1 cellular context compared by ENCODE assay signal in genomic region chr2:153872311-153873061, GRCh38.
TF ChIP-seq lines count a peak whose summit lies in the region.

No MANE protein-coding gene starts in this region.

TF ChIP-seq in SK-N-SH, 30 proteins besides CTCF, POLR2A, EP300 and RAD21 (continued from another document):
- TF ChIP-seq ZBTB33 (IDR thresholded peaks at IDR 0.05; ENCODE audit: borderline replicate concordance, low read depth) (no peak), REST (IDR thresholded peaks at IDR 0.05; ENCODE audit: low read depth, low read length) (no peak), ELF1 (IDR thresholded peaks at IDR 0.05) (no peak), MXI1 (IDR thresholded peaks at IDR 0.05; ENCODE audit: low read depth, low read length) (no peak; the same call in 1 of the 2 replicates), POLR2AphosphoS5 (IDR thresholded peaks at IDR 0.05; ENCODE audit: low read depth, low read length) (no peak)
